8 cellular contexts compared by ENCODE assay signal in genomic region chr18:26225915-26226228, GRCh38. TPM values are rescaled to one million over a fixed set of nuclear protein-coding genes. Genes with fewer than 3 reads are reported as not detected.
A peak's percentile ranks its signal among the peaks of the same experiment; 100 is the strongest.
DNase-seq lines count a peak whose midpoint lies in the region; ATAC-seq and TF ChIP-seq lines count a peak whose summit lies in the region.

No MANE protein-coding gene starts in this region.

- peak overlapping the region; percentile 94 for H3K4me3 ChIP-seq in MM.1S (ENCODE audit: low read length)
- H3K4me3 ChIP-seq in effector memory CD4-positive, alpha-beta T cell (ENCODE audit: insufficient read depth, low read depth, low read length, poor library complexity, severe bottlenecking), result peak overlapping the region; percentile 83
- H3K4me3 ChIP-seq in neural progenitor cell, result peak overlapping the region; percentile 64

- H3K27me3 Mint-ChIP-seq in neural progenitor cell (ENCODE audit: insufficient read depth, low read depth), result peaks cover 6% of the 10 kb centered on the region

- H3K27me3 ChIP-seq in MM.1S (replicated peaks; ENCODE audit: insufficient read depth, low read length) (no peaks in the 10 kb centered on the region), neural progenitor cell (peaks cover 18% of the 10 kb centered on the region)
- no peaks in the 10 kb centered on the region for H3K27me3 ChIP-seq in effector memory CD4-positive, alpha-beta T cell (replicated peaks; ENCODE audit: control insufficient read depth, insufficient read depth, low read length, poor library complexity, severe bottlenecking)

- H2AFZ ChIP-seq in MM.1S (ENCODE audit: low read length) (peak overlapping the region; percentile 78), neural progenitor cell (replicated peaks) (peak overlapping the region; percentile 38)

- H3K27ac ChIP-seq in C4-2B (peak overlapping the region; percentile 75), MM.1S (ENCODE audit: low read length) (peak overlapping the region; percentile 69; the same call in 1 of the 2 replicates), neural progenitor cell (no peak overlapping the region)
- H3K27ac ChIP-seq in effector memory CD4-positive, alpha-beta T cell (ENCODE audit: insufficient read depth, low read length, poor library complexity, severe bottlenecking), result peak overlapping the region; percentile 79

- no peak for DNase-seq in MM.1S
- DNase-seq in effector memory CD4-positive, alpha-beta T cell, result no peak
- DNase-seq in neural progenitor cell (ENCODE audit: low spot score), result no peak
- DNase-seq in D341Med (ENCODE audit: low spot score), result no peak
- no peak for DNase-seq in GOT3 (lab: John Stamatoyannopoulos, UW)
- no peak for DNase-seq in kidney glomerular epithelial cell (lab: John Stamatoyannopoulos, UW)

- H3K27ac Mint-ChIP-seq in neural progenitor cell, result no peak overlapping the region

- H3K36me3 Mint-ChIP-seq in neural progenitor cell, result no peaks in the 10 kb centered on the region

- TF ChIP-seq CTCF in C4-2B (conservative IDR thresholded peaks at IDR 0.05), result no peak
- TF ChIP-seq CTCF in MM.1S (IDR thresholded peaks at IDR 0.05; ENCODE audit: low read length), result no peak
- TF ChIP-seq CTCF in neural progenitor cell (IDR thresholded peaks at IDR 0.05), result no peak

- peak overlapping the region; percentile 91 for H3K4me3 Mint-ChIP-seq in neural progenitor cell

- H3K9me3 Mint-ChIP-seq in neural progenitor cell, result no peaks in the 10 kb centered on the region

- H3F3A ChIP-seq in MM.1S (ENCODE audit: insufficient read depth, low read length) (no peaks in the 10 kb centered on the region), neural progenitor cell (ENCODE audit: low read depth) (peaks cover 4% of the 10 kb centered on the region)

- H3K79me2 ChIP-seq in MM.1S (ENCODE audit: low read length) (peaks cover 43% of the 10 kb centered on the region), neural progenitor cell (ENCODE audit: low read depth) (peaks cover 19% of the 10 kb centered on the region)

- no peaks in the 10 kb centered on the region for H4K20me1 ChIP-seq in MM.1S (ENCODE audit: insufficient read depth, low read length)
- no peaks in the 10 kb centered on the region for H4K20me1 ChIP-seq in neural progenitor cell (ENCODE audit: low read depth)

- H3K4me2 ChIP-seq in MM.1S (ENCODE audit: low read depth, low read length) (peak overlapping the region; percentile 69), neural progenitor cell (peak overlapping the region; percentile 84)

- H3K36me3 ChIP-seq in MM.1S (replicated peaks; ENCODE audit: insufficient read depth, low read length) (peaks cover 4% of the 10 kb centered on the region; the same call in 1 of the 2 replicates), neural progenitor cell (no peaks in the 10 kb centered on the region)
- no peaks in the 10 kb centered on the region for H3K36me3 ChIP-seq in effector memory CD4-positive, alpha-beta T cell (ENCODE audit: control insufficient read depth, insufficient read depth, low read length)

- no peak for ATAC-seq in GM19395 (IDR thresholded peaks at IDR 0.05; ENCODE audit: unreplicated experiment)

- no peaks in the 10 kb centered on the region for H3K9me2 ChIP-seq in MM.1S (replicated peaks; ENCODE audit: insufficient read depth, low read length)

- H3K4me1 ChIP-seq in MM.1S (ENCODE audit: low read length) (peaks cover 8% of the 10 kb centered on the region; the same call in 1 of the 2 replicates), neural progenitor cell (peaks cover 5% of the 10 kb centered on the region)
- peaks cover 5% of the 10 kb centered on the region for H3K4me1 ChIP-seq in effector memory CD4-positive, alpha-beta T cell (ENCODE audit: control insufficient read depth, insufficient read depth, low read length, poor library complexity, severe bottlenecking)

- peaks cover 26% of the 10 kb centered on the region for H3K4me1 Mint-ChIP-seq in neural progenitor cell

- H3K9me3 ChIP-seq in MM.1S (replicated peaks; ENCODE audit: insufficient read depth, low read length) (no peaks in the 10 kb centered on the region), neural progenitor cell (ENCODE audit: low read depth) (no peaks in the 10 kb centered on the region)
- H3K9me3 ChIP-seq in effector memory CD4-positive, alpha-beta T cell (ENCODE audit: control insufficient read depth, low read length), result no peaks in the 10 kb centered on the region

- H3K9ac ChIP-seq in MM.1S (ENCODE audit: low read length), result peak overlapping the region; percentile 87; the same call in 1 of the 2 replicates
- H3K9ac ChIP-seq in neural progenitor cell, result no peak overlapping the region

RNA-seq across cellular contexts. Expression of gene TAF4B, which starts 0.4 kb away (rescaled TPM):
- 6.9 and 9.1 TPM in 2 replicates for total RNA-seq in neural progenitor cell (ENCODE audit: low replicate concordance)
